In the genomic region with DNA sequence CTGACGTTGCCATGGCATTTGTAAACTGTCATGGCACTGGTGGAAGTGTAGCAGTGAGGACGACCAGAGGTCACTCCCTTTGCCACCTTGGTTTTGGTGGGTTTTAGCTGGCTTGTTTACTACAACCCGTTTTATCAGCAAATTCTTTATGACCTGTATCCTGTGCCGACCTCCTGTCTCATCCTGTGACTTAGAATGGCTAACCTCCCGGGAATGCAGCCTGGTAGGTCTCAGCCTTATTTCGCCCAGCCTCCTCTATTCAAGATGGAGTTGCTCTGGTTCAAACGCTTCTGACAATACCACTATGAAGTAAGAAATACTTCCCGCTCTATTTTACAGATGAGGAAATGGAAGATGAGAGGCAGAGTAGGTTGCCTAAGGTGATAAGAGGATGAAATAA, we compare ENCODE assay signal across 2 cellular contexts.
TF ChIP-seq lines count a peak whose summit lies in the region.

No MANE protein-coding gene starts in this region.

TF ChIP-seq in SK-N-SH, 30 proteins besides CTCF, POLR2A, EP300 and RAD21:
- no peak for TF ChIP-seq YY1 (IDR thresholded peaks at IDR 0.05; ENCODE audit: low read depth)

TF ChIP-seq in SK-N-SH treated with all-trans-retinoic acid at 6 μM for 48 hours, 23 proteins besides CTCF, POLR2A, EP300 and RAD21:
- no peak for TF ChIP-seq ESRRG (CRISPR knock-in tag; IDR thresholded peaks at IDR 0.05)
- no peak for TF ChIP-seq TOX (CRISPR knock-in tag; IDR thresholded peaks at IDR 0.05; ENCODE audit: borderline replicate concordance)
- no peak for TF ChIP-seq CSDC2 (CRISPR knock-in tag; IDR thresholded peaks at IDR 0.05)
- TF ChIP-seq PPARA (CRISPR knock-in tag; IDR thresholded peaks at IDR 0.05; ENCODE audit: borderline replicate concordance), result no peak
- no peak for TF ChIP-seq GLIS3 (CRISPR knock-in tag; IDR thresholded peaks at IDR 0.05)
